11 cellular contexts compared by ENCODE assay signal in the genomic region with DNA sequence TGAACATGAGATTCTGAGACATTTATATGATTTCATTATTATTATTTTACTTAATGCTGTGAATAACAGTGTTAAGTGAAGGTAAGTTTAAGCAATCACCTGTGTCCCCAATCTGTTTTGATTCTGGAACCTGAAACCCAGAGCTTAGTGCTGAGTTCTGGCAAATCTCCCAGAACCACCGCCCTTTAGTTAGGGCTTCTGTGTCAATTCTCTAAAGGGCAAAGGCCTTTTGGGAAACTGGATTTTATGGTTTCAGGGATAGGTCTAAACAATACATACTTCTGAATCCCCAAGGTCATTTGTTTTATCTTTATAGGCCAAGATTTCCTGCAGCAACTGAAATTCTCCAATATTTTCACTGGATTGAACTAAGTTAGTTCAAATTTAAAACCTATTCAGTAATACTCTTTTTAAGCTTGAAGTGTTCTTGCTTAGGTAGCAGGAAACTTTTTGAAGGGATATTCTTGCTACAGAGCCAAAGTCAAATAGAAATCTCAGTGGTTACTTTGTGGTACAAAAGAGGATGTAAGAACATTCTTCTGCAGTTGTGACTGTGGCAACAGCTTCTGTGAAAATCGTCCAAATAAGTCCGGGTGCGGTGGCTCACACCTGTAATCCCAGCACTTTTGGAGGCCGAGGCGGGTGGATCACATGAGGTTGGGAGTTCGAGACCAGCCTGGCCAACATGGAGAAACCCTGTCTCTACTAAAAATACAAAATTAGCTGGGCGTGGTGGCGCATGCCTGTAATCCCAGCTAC. TPM values are rescaled to one million over a fixed set of nuclear protein-coding genes. Genes with fewer than 3 reads are reported as not detected.
DNase-seq lines count a peak whose midpoint lies in the region; ATAC-seq and TF ChIP-seq lines count a peak whose summit lies in the region.
"Had no signal": no experiment of that assay in that cellular context is flagged by ENCODE, and none has a peak within 500 bp of the region (broad histone marks: within the 10 kb centered on the region; RNA-seq: fewer than 3 reads in every experiment).

No MANE protein-coding gene starts in this region.

- H3K4me3 Mint-ChIP-seq in T-helper 2 cell treated with Interferon-gamma antibody and Interleukin-4, amounts not matched to agents 5 μg/mL and 100 μg/mL, for 36 hours: no peak overlapping the region
- H3K4me3 Mint-ChIP-seq: activated naive CD8-positive, alpha-beta T cell had no signal

- CTCF ChIA-PET in HCT116 (lab: Charles Lee): interaction anchor here (0.7 kb wide), 1 partner anchor 10 kb away, joined by 3 read pairs; the partner anchor contains the start of gene PKP2

- H3K27me3 Mint-ChIP-seq in T-helper 2 cell treated with Interferon-gamma antibody and Interleukin-4, amounts not matched to agents 5 μg/mL and 100 μg/mL, for 36 hours (ENCODE audit: low read depth): peaks cover 12% of the 10 kb centered on the region

- no peak overlapping the region for H3K9ac ChIP-seq in HCT116 (ENCODE audit: low read length)

- H3K4me3 ChIP-seq in HCT116 (replicated peaks in 1 of 2; ENCODE audit: low read depth in 1 of 2, low read length in 2 of 2) (no peak overlapping the region), mucosa of descending colon (no peak overlapping the region), right atrium auricular region (no peak overlapping the region)

- RAD21 ChIA-PET in HCT116 (lab: Charles Lee; ENCODE audit: low non-redundant PET in 1 of 2, low total read pairs in 2 of 2, uncharacterized antibody in 2 of 2, unreplicated experiment in 2 of 2): interaction anchor here in 1 of 2 experiments (0.9 kb wide), 1 partner anchor 151 kb away, joined by 4 read pairs; the partner anchor contains the start of gene YARS2

- H3K79me2 ChIP-seq in HCT116 (ENCODE audit: insufficient read depth, low read length): no peaks in the 10 kb centered on the region

- H3K36me3 Mint-ChIP-seq in T-helper 2 cell treated with Interferon-gamma antibody and Interleukin-4, amounts not matched to agents 5 μg/mL and 100 μg/mL, for 36 hours (ENCODE audit: low read depth): no peaks in the 10 kb centered on the region
- H3K36me3 Mint-ChIP-seq: activated naive CD8-positive, alpha-beta T cell had no signal

- intact Hi-C loops in HCT116 (cut with micrococcal nuclease) (no loop called here), mucosa of descending colon (cut with DNase I, micrococcal nuclease) (loop anchor here in 1 of 2 donors (5.0 kb wide), 1 partner anchor 134 kb away; no protein-coding TSS in a partner anchor)

- H3K4me1 ChIP-seq in HCT116 (ENCODE audit: control insufficient read depth in 1 of 2, insufficient read depth in 2 of 2, low read length in 2 of 2) (peaks cover 7 to 11% of the 10 kb centered on the region in 2 experiments; a peak in 2 of 4 replicates), mucosa of descending colon (ENCODE audit: low read depth) (peaks cover 28% of the 10 kb centered on the region), right atrium auricular region (no peaks in the 10 kb centered on the region)

- no peak overlapping the region for H3K27ac Mint-ChIP-seq in T-helper 2 cell treated with Interferon-gamma antibody and Interleukin-4, amounts not matched to agents 5 μg/mL and 100 μg/mL, for 36 hours
- H3K27ac Mint-ChIP-seq: activated naive CD8-positive, alpha-beta T cell had no signal

- no peaks in the 10 kb centered on the region for H4K20me1 ChIP-seq in HCT116 (ENCODE audit: insufficient read depth)

- POLR2A ChIA-PET in HCT116 (lab: Charles Lee): interaction anchor here (1.8 kb wide), 1 partner anchor 10 kb away, joined by 5 read pairs; the partner anchor contains the start of gene PKP2

- TF ChIP-seq POLR2A in HCT116 (IDR thresholded peaks at IDR 0.05; ENCODE audit: borderline replicate concordance, extremely low read depth, insufficient read depth, insufficient read length): no peak

- no peaks in the 10 kb centered on the region for H3K9me3 ChIP-seq in HCT116 (ENCODE audit: control insufficient read depth in 1 of 2, insufficient read depth in 1 of 2, low read depth in 1 of 2, low read length in 2 of 2)
- no peaks in the 10 kb centered on the region for H3K9me3 ChIP-seq in mucosa of descending colon
- no peaks in the 10 kb centered on the region for H3K9me3 ChIP-seq in right atrium auricular region

- no peaks in the 10 kb centered on the region for H3K4me1 Mint-ChIP-seq in T-helper 2 cell treated with Interferon-gamma antibody and Interleukin-4, amounts not matched to agents 5 μg/mL and 100 μg/mL, for 36 hours (ENCODE audit: low read depth)

- TF ChIP-seq RAD21 in HCT116 (IDR thresholded peaks at IDR 0.05; ENCODE audit: low read depth): no peak

- no peaks in the 10 kb centered on the region for H3K36me3 ChIP-seq in HCT116 (ENCODE audit: control insufficient read depth in 1 of 2, insufficient read depth in 2 of 2, low read length in 2 of 2)
- no peaks in the 10 kb centered on the region for H3K36me3 ChIP-seq in mucosa of descending colon (ENCODE audit: low read depth)
- no peaks in the 10 kb centered on the region for H3K36me3 ChIP-seq in right atrium auricular region

- no TSS peak for BruUV-seq in HCT116 (replicated peaks; lab: Mats Ljungman, UMichigan)

- H3K4me2 ChIP-seq in HCT116 (ENCODE audit: low read length): peak overlapping the region; percentile 13; the same call in 1 of the 2 replicates

- H3K27ac ChIP-seq in HCT116 (ENCODE audit: low read depth, low read length): no peak overlapping the region
- no peak overlapping the region for H3K27ac ChIP-seq in right atrium auricular region

- TF ChIP-seq CTCF in HCT116 (IDR thresholded peaks at IDR 0.05 in 2 of 3, conservative IDR thresholded peaks at IDR 0.05 in 1 of 3; ENCODE audit: borderline replicate concordance in 1 of 3, insufficient read depth in 1 of 3, low read depth in 2 of 3, low read length in 2 of 3) (no peak), mucosa of descending colon (IDR thresholded peaks at IDR 0.05) (no peak), right atrium auricular region (IDR thresholded peaks at IDR 0.05) (no peak)

- no peaks in the 10 kb centered on the region for H3K9me3 Mint-ChIP-seq in T-helper 2 cell treated with Interferon-gamma antibody and Interleukin-4, amounts not matched to agents 5 μg/mL and 100 μg/mL, for 36 hours

- no peak overlapping the region for H2AFZ ChIP-seq in HCT116 (ENCODE audit: low read depth, low read length, poor library complexity, severe bottlenecking)

- no peak for ATAC-seq in HCT116
- peak; percentile 98 for ATAC-seq in HG03558 (IDR thresholded peaks at IDR 0.05; ENCODE audit: extremely low read depth, unreplicated experiment)
- peak; percentile 90 for ATAC-seq in mucosa of descending colon

- DNase-seq in SIG-M5 treated with dmso at 0.1 percent for 504 hours (lab: John Stamatoyannopoulos, UW; ENCODE audit: unreplicated experiment) (peak; percentile 12), SIG-M5 (lab: John Stamatoyannopoulos, UW) (no peak), HCT116 (ENCODE audit: low read depth, low spot score) (no peak), mucosa of descending colon (peak in 2 of 3 donors; percentile 52 to 89), right atrium auricular region (ENCODE audit: low spot score) (no peak)
- no peak for DNase-seq in activated CD4-positive, CD25-positive, alpha-beta regulatory T cell (lab: John Stamatoyannopoulos, UW)
- DNase-seq in T-helper 2 cell treated with Interferon-gamma antibody and Interleukin-4, amounts not matched to agents 5 μg/mL and 100 μg/mL, for 36 hours (ENCODE audit: low spot score): no peak
- DNase-seq: H7, SHP77 treated with DMSO at 0.1 percent for 48 hours had no signal

- no peaks in the 10 kb centered on the region for H3K9me2 ChIP-seq in HCT116 (ENCODE audit: insufficient read depth)

- no peaks in the 10 kb centered on the region for H3K27me3 ChIP-seq in HCT116 (ENCODE audit: insufficient read depth, low read length)
- no peaks in the 10 kb centered on the region for H3K27me3 ChIP-seq in right atrium auricular region

TF ChIP-seq in HCT116, 20 proteins besides CTCF, POLR2A, EP300 and RAD21 (continues in another document):
- TF ChIP-seq SRF (IDR thresholded peaks at IDR 0.05; ENCODE audit: low read depth) (no peak), SIN3A (IDR thresholded peaks at IDR 0.05; ENCODE audit: low read depth) (no peak), REST (IDR thresholded peaks at IDR 0.05; ENCODE audit: low read depth) (no peak)

RNA-seq across cellular contexts. Expression of gene PKP2, which starts 10.0 kb away (rescaled TPM):
- total RNA-seq in HCT116 (2021; ENCODE audit: unreplicated experiment) (21.5 TPM), mucosa of descending colon (100 to 1,000 TPM in 2 of 3 donors, 10 to 100 TPM in 1; 85.0 to 189 (median 147) TPM), right atrium auricular region (100 to 1,000 TPM; 195 to 271 TPM)
- polyA plus RNA-seq in HCT116 (2012): 10.6 and 12.0 TPM in 2 replicates

Comparison
In these comparisons a context has a peak if more than half of its experiments do, and no peak if none do; other contexts are left out.
1. DNase-seq: peak in SIG-M5 treated with dmso at 0.1 percent for 504 hours (single experiment) and mucosa of descending colon (2 of 3); none in SIG-M5 (single experiment), HCT116 (single experiment), right atrium auricular region (single experiment), activated CD4-positive, CD25-positive, alpha-beta regulatory T cell (0 of 4) and T-helper 2 cell treated with Interferon-gamma antibody and Interleukin-4, amounts not matched to agents 5 μg/mL and 100 μg/mL, for 36 hours (single experiment).